ENCODE assay signal across 12 cellular contexts in genomic region chr9:127264462-127265040, GRCh38. TPM values are rescaled to one million over a fixed set of nuclear protein-coding genes. Genes with fewer than 3 reads are reported as not detected.
A peak's percentile ranks its signal among the peaks of the same experiment; 100 is the strongest.
DNase-seq lines count a peak whose midpoint lies in the region; ATAC-seq and TF ChIP-seq lines count a peak whose summit lies in the region.
"Had no signal": no experiment of that assay in that cellular context is flagged by ENCODE, and none has a peak within 500 bp of the region (broad histone marks: within the 10 kb centered on the region; RNA-seq: fewer than 3 reads in every experiment).

A gene with protein sequence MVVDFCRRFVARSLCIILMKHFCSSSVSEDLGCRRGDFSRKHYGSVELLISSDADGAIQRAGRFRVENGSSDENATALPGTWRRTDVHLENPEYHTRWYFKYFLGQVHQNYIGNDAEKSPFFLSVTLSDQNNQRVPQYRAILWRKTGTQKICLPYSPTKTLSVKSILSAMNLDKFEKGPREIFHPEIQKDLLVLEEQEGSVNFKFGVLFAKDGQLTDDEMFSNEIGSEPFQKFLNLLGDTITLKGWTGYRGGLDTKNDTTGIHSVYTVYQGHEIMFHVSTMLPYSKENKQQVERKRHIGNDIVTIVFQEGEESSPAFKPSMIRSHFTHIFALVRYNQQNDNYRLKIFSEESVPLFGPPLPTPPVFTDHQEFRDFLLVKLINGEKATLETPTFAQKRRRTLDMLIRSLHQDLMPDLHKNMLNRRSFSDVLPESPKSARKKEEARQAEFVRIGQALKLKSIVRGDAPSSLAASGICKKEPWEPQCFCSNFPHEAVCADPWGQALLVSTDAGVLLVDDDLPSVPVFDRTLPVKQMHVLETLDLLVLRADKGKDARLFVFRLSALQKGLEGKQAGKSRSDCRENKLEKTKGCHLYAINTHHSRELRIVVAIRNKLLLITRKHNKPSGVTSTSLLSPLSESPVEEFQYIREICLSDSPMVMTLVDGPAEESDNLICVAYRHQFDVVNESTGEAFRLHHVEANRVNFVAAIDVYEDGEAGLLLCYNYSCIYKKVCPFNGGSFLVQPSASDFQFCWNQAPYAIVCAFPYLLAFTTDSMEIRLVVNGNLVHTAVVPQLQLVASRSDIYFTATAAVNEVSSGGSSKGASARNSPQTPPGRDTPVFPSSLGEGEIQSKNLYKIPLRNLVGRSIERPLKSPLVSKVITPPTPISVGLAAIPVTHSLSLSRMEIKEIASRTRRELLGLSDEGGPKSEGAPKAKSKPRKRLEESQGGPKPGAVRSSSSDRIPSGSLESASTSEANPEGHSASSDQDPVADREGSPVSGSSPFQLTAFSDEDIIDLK (plus strand): TSS chr9:127264774. CDS start chr9:127264878, 104 bp downstream.

- H3K4me3 Mint-ChIP-seq in CD14-positive monocyte = no peak within 1 kb of the TSS
- H3K4me3 Mint-ChIP-seq: CD4-positive, alpha-beta T cell; natural killer cell had no signal

- no peaks in the 10 kb centered on the region for H3K4me1 Mint-ChIP-seq in CD14-positive monocyte
- H3K4me1 Mint-ChIP-seq: natural killer cell had no signal

- H3K9me3 ChIP-seq in suprapubic skin (no peaks in the 10 kb centered on the region), esophagus squamous epithelium (no peaks in the 10 kb centered on the region)

- peaks cover 9% of the 10 kb centered on the region for H3K4me1 ChIP-seq in suprapubic skin
- H3K4me1 ChIP-seq in esophagus squamous epithelium = peaks cover 0 to 25% (median 0%) of the 10 kb centered on the region in 3 donors

- no peaks in the 10 kb centered on the region for H3K36me3 ChIP-seq in suprapubic skin
- H3K36me3 ChIP-seq in esophagus squamous epithelium = no peaks in the 10 kb centered on the region

- H3K27ac Mint-ChIP-seq in CD14-positive monocyte = no peak within 1 kb of the TSS
- H3K27ac Mint-ChIP-seq: CD4-positive, alpha-beta T cell; natural killer cell had no signal

- peaks cover 0 to 3% (median 1%) of the 10 kb centered on the region in 3 donors for H3K27me3 Mint-ChIP-seq in CD14-positive monocyte (ENCODE audit: low read depth in 3 of 3)

- no peaks in the 10 kb centered on the region for H3K27me3 ChIP-seq in layer of hippocampus (ENCODE audit: control insufficient read depth, insufficient read depth, low read length)
- H3K27me3 ChIP-seq in suprapubic skin = no peaks in the 10 kb centered on the region
- H3K27me3 ChIP-seq in esophagus squamous epithelium = no peaks in the 10 kb centered on the region

- peaks cover 0 to 5% (median 0%) of the 10 kb centered on the region in 7 donors for H3K9me3 Mint-ChIP-seq in CD14-positive monocyte
- H3K9me3 Mint-ChIP-seq: CD4-positive, alpha-beta T cell; natural killer cell had no signal

- H3K4me3 ChIP-seq in suprapubic skin = no peak within 1 kb of the TSS
- H3K4me3 ChIP-seq in esophagus squamous epithelium = no peak within 1 kb of the TSS

- peak; percentile 40 for DNase-seq in NCI-H1092 treated with DMSO at 0.1 percent for 48 hours (lab: John Stamatoyannopoulos, UW)
- peak in 5 of 61 donors; percentile 12 to 70 (median 22) for DNase-seq in caudate nucleus (lab: John Stamatoyannopoulos, UW)
- no peak for DNase-seq in suprapubic skin (ENCODE audit: low spot score in 2 of 2)
- DNase-seq in epidermal melanocyte (ENCODE audit: insufficient read length, low spot score) = no peak
- no peak for DNase-seq in esophagus squamous epithelium (lab: John Stamatoyannopoulos, UW)
- no peak for DNase-seq in CD14-positive monocyte (ENCODE audit: low spot score)
- DNase-seq: activated naive CD4-positive, alpha-beta T cell treated with Interleukin-2 at 50 U/mL for 16 hours; CD4-positive, alpha-beta T cell; natural killer cell; NCI-H1105 had no signal

- no peak for ATAC-seq in HG03108 (IDR thresholded peaks at IDR 0.05; ENCODE audit: unreplicated experiment)
- ATAC-seq: natural killer cell had no signal

- peak within 1 kb of the TSS; percentile 65 for H3K27ac ChIP-seq in caudate nucleus (ENCODE audit: low read depth, low read length)
- peak within 1 kb of the TSS; percentile 72 for H3K27ac ChIP-seq in layer of hippocampus (ENCODE audit: low read depth, low read length)
- H3K27ac ChIP-seq in suprapubic skin = no peak within 1 kb of the TSS
- H3K27ac ChIP-seq in esophagus squamous epithelium = peak within 1 kb of the TSS in 1 of 4 donors; percentile 22

- TF ChIP-seq CTCF in suprapubic skin (IDR thresholded peaks at IDR 0.05) (no peak), esophagus squamous epithelium (IDR thresholded peaks at IDR 0.05) (no peak), CD14-positive monocyte (IDR thresholded peaks at IDR 0.05) (no peak)

- TF ChIP-seq POLR2A in suprapubic skin (IDR thresholded peaks at IDR 0.05) = no peak
- TF ChIP-seq POLR2A in esophagus squamous epithelium (IDR thresholded peaks at IDR 0.05) = no peak

- TF ChIP-seq EP300 in suprapubic skin (IDR thresholded peaks at IDR 0.05) = no peak

- no peaks in the 10 kb centered on the region for H3K36me3 Mint-ChIP-seq in CD14-positive monocyte
- H3K36me3 Mint-ChIP-seq: natural killer cell had no signal

- intact Hi-C loops in esophagus squamous epithelium (cut with DNase I) (no loop called here), CD14-positive monocyte (cut with micrococcal nuclease) (no loop called here)

- 45% methylated on average over 7 of the region's 7 CpGs for WGBS in suprapubic skin
- WGBS in esophagus squamous epithelium, 2 donors = 60 to 64% methylated on average over 4 to 7 of the region's 7 CpGs

RNA-seq across cellular contexts. Expression of the gene that starts here (rescaled TPM):
- total RNA-seq in suprapubic skin (10 to 100 TPM; 12.5 to 23.3 (median 18.4) TPM), esophagus squamous epithelium (10 to 100 TPM in 1 of 4 donors, 1 to 10 TPM in 3; 1.1 to 22.9 (median 8.2) TPM)
- under 1 TPM; 0.39 to 0.94 TPM for polyA plus RNA-seq in CD14-positive monocyte
